ENCODE assay signal across 9 cellular contexts in genomic region chr4:150948710-150949109, GRCh38.
"Had no signal": no experiment of that assay in that cellular context is flagged by ENCODE, and none has a peak within 500 bp of the region (broad histone marks: within the 10 kb centered on the region; RNA-seq: fewer than 3 reads in every experiment).

No MANE protein-coding gene starts in this region.

- H3K4me3 Mint-ChIP-seq: GM23338, H9 had no signal

- H3K27ac ChIP-seq: HL-60 had no signal

- FAIRE-seq: H1, H54, HepG2 had no signal

- H3K4me3 ChIP-seq: GM23338 had no signal

- H3K4me2 ChIP-seq: GM23338 had no signal

- DNase-seq: H9, HCEC 1CT, KG1 had no signal

- H3K27ac Mint-ChIP-seq: GM23338, H9, IgD-negative memory B cell had no signal

- ATAC-seq: GM23338, HepG2 had no signal

- H2AFZ ChIP-seq: GM23338 had no signal

- H3K27me3 Mint-ChIP-seq: IgD-negative memory B cell had no signal
